In the genomic region with DNA sequence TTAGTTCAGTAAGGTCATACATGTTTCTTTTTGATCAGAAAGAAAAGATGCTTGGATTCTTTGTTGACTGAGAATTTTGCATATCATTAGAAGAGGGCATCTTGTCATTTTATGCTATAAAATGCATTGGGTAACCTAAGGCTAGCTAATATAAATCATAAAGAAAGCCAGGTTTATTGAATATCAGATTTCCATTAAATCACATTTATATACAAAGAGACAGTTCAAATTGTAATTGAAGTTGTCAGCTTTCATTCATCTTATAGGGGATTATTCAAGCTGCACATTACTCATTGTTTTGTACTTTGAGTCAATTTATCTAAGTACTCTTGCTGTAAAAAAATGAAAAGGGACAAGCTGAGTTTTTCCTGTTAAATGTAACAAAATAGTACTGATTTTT, we compare ENCODE assay signal across 22 cellular contexts.
"Had no signal": no experiment of that assay in that cellular context is flagged by ENCODE, and none has a peak within 500 bp of the region (broad histone marks: within the 10 kb centered on the region; RNA-seq: fewer than 3 reads in every experiment).

No MANE protein-coding gene starts in this region.

- H3K36me3 ChIP-seq: esophagus squamous epithelium, gastrocnemius medialis, heart right ventricle, left lung, lower lobe of right lung had no signal

- H3K27me3 Mint-ChIP-seq: naive B cell had no signal

- ATAC-seq: esophagus mucosa, gastrocnemius medialis, heart right ventricle, left cardiac atrium, left lung, left ventricle myocardium superior, lower lobe of right lung, mucosa of descending colon had no signal

- H3K27ac Mint-ChIP-seq: mesothelial cell of epicardium had no signal

- H3K4me3 ChIP-seq: coronary artery, dorsolateral prefrontal cortex, esophagus squamous epithelium, gastrocnemius medialis, heart right ventricle, left lung, lower lobe of right lung, mucosa of descending colon had no signal

- H3K27ac ChIP-seq: coronary artery, dorsolateral prefrontal cortex, esophagus squamous epithelium, gastrocnemius medialis, heart right ventricle, left lung, lower lobe of right lung had no signal

- H3K9me3 Mint-ChIP-seq: naive B cell had no signal

- H3K27me3 ChIP-seq: dorsolateral prefrontal cortex, esophagus squamous epithelium, gastrocnemius medialis, heart right ventricle, left lung had no signal

- H3K36me3 Mint-ChIP-seq: mesothelial cell of epicardium, naive B cell had no signal

- H3K4me1 Mint-ChIP-seq: mesothelial cell of epicardium, naive B cell had no signal

- H3K4me3 Mint-ChIP-seq: mesothelial cell of epicardium, naive B cell had no signal

- DNase-seq: dermis blood vessel endothelial cell; dorsolateral prefrontal cortex; effector CD4-positive, alpha-beta T cell; effector memory CD4-positive, alpha-beta T cell; esophagus squamous epithelium; foreskin fibroblast; foreskin melanocyte; gastrocnemius medialis; glutamatergic neuron; head of caudate nucleus; heart right ventricle; hippocampal formation; left cardiac atrium; left lung; left ventricle myocardium superior; lower lobe of right lung; mesenchymal stem cell; mucosa of descending colon; naive B cell had no signal

- H3K9me3 ChIP-seq: esophagus squamous epithelium, gastrocnemius medialis, lower lobe of right lung, mucosa of descending colon had no signal
